In the genomic region with DNA sequence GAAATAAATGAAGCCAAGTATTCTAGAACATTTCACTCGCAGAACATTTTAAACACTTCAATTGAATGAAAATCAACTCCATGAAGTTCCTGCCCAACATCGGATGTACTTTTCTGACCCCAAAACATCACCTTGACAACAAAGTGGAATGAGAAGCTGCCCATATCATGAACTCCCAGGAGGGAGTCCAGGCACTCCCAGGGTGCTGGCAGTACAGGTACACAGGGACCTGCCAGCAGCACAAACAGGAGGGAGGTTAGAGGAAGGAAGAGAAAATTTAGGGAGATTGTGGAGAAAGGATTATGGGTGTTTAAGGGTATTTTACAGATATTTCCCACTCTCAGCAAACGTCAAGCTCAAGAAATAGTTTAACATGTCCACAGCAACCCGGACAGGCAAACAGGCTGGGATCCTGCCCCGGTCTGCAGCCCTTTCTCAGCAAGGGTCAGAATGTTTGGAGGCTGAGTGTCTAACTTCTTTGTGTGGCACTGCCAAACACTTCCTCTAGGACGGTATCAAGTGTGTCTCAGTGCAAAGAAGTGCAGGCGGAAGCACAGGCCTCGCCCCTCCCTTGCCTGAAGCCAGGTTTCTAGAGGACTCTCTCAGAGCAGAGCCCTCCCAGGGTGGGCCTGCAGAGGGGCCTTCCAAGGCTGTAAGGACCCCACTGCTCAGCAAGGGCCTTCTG, we compare ENCODE assay signal across 15 cellular contexts.
DNase-seq lines count a peak whose midpoint lies in the region; ATAC-seq and TF ChIP-seq lines count a peak whose summit lies in the region.
"Had no signal": no experiment of that assay in that cellular context is flagged by ENCODE, and none has a peak within 500 bp of the region (broad histone marks: within the 10 kb centered on the region; RNA-seq: fewer than 3 reads in every experiment).

No MANE protein-coding gene starts in this region.

- no peak for TF ChIP-seq CTCF in left lung (IDR thresholded peaks at IDR 0.05)

- H3K4me1 Mint-ChIP-seq in CD4-positive, alpha-beta memory T cell = peaks cover 2 to 7% (median 7%) of the 10 kb centered on the region in 4 donors
- H3K4me1 Mint-ChIP-seq in T-helper 17 cell = peaks cover 19% of the 10 kb centered on the region

- H2AFZ ChIP-seq in trophoblast cell (ENCODE audit: insufficient read depth, low read length, poor library complexity) = no peak overlapping the region
- H2AFZ ChIP-seq: GM23248 had no signal

- no peaks in the 10 kb centered on the region for H3K9me3 Mint-ChIP-seq in CD4-positive, alpha-beta memory T cell

- CTCF ChIA-PET in CD4-positive, alpha-beta memory T cell (lab: Charles Lee; ENCODE audit: partially characterized antibody) = interaction anchor here (2.3 to 13.4 kb wide), 2 partner anchors 8 to 15 kb away, joined by 11 to 182 read pairs; no protein-coding TSS in a partner anchor

- peak overlapping the region in 4 of 7 donors; percentile 28 to 76 (median 60) for H3K27ac Mint-ChIP-seq in CD4-positive, alpha-beta memory T cell
- peak overlapping the region; percentile 87 for H3K27ac Mint-ChIP-seq in T-helper 17 cell

- H3K79me2 ChIP-seq in trophoblast cell (ENCODE audit: control insufficient read depth, insufficient read depth, low read length, poor library complexity) = peaks cover 2% of the 10 kb centered on the region

- no peak overlapping the region for H2AK5ac ChIP-seq in trophoblast cell (ENCODE audit: low read length)

- no peak overlapping the region for H3K4me2 ChIP-seq in trophoblast cell (ENCODE audit: low read length)

- peak overlapping the region; percentile 43 for H4K8ac ChIP-seq in trophoblast cell (ENCODE audit: low read depth, low read length)

- no peaks in the 10 kb centered on the region for H3K9me3 ChIP-seq in CD4-positive, alpha-beta memory T cell (ENCODE audit: control insufficient read depth in 1 of 2, low read length in 2 of 2)
- no peaks in the 10 kb centered on the region for H3K9me3 ChIP-seq in T-helper 17 cell (ENCODE audit: control insufficient read depth, low read length, poor library complexity, severe bottlenecking)
- H3K9me3 ChIP-seq in left lung = no peaks in the 10 kb centered on the region
- no peaks in the 10 kb centered on the region for H3K9me3 ChIP-seq in trophoblast cell (ENCODE audit: insufficient read depth, low read depth, low read length)

- intact Hi-C loops in CD4-positive, alpha-beta memory T cell (cut with micrococcal nuclease) = no loop called here
- intact Hi-C loops in left lung (cut with DNase I) = no loop called here

- no peak overlapping the region for H3K4me3 ChIP-seq in CD4-positive, alpha-beta memory T cell (ENCODE audit: low read length in 2 of 2)
- H3K4me3 ChIP-seq in left lung = no peak overlapping the region
- H3K4me3 ChIP-seq in trophoblast cell (ENCODE audit: low read depth, low read length) = no peak overlapping the region
- H3K4me3 ChIP-seq in H7 (ENCODE audit: insufficient read depth, low read depth, low read length) = no peak overlapping the region
- H3K4me3 ChIP-seq: GM23248 had no signal

- H3K9ac ChIP-seq in trophoblast cell (ENCODE audit: low read length) = no peak overlapping the region
- H3K9ac ChIP-seq: GM23248 had no signal

- H4K91ac ChIP-seq in trophoblast cell (ENCODE audit: low read depth, low read length) = no peak overlapping the region

- H3K4me3 Mint-ChIP-seq in CD4-positive, alpha-beta memory T cell = no peak overlapping the region
- H3K4me3 Mint-ChIP-seq in T-helper 17 cell = peak overlapping the region; percentile 36

- WGBS in trophoblast cell (ENCODE audit: extremely low coverage, insufficient coverage, insufficient read length) = no CpG with 5 or more reads among the region's 8 CpGs

- H3K23ac ChIP-seq in trophoblast cell (ENCODE audit: low read length) = no peak overlapping the region

- no peak for DNase-seq in CD4-positive, alpha-beta memory T cell
- DNase-seq in T-helper 17 cell (no peak), left lung (no peak), trophoblast cell (no peak), DMS53 treated with DMSO at 0.1 percent for 48 hours (lab: John Stamatoyannopoulos, UW; ENCODE audit: unreplicated experiment) (no peak), H7 (no peak)
- DNase-seq: DMS53, GDM1, GM23248, KBM-7, NCI-H146, NCI-H446 treated with DMSO at 0.1 percent for 48 hours, NCI-H748 treated with DMSO at 0.1 percent for 48 hours, PC-3 had no signal

- H3K27me3 ChIP-seq in CD4-positive, alpha-beta memory T cell (ENCODE audit: insufficient read depth, low read length) = no peaks in the 10 kb centered on the region
- no peaks in the 10 kb centered on the region for H3K27me3 ChIP-seq in left lung
- H3K27me3 ChIP-seq in trophoblast cell (ENCODE audit: insufficient read depth, low read length) = no peaks in the 10 kb centered on the region
- H3K27me3 ChIP-seq in H7 (ENCODE audit: control insufficient read depth, insufficient read depth, low read length) = no peaks in the 10 kb centered on the region

- peaks cover 3% of the 10 kb centered on the region for H3K79me1 ChIP-seq in trophoblast cell (ENCODE audit: low read length)

- H4K12ac ChIP-seq in trophoblast cell (ENCODE audit: low read depth, low read length) = no peak overlapping the region

- H3K4ac ChIP-seq in trophoblast cell (ENCODE audit: low read depth, low read length) = no peak overlapping the region

- no peaks in the 10 kb centered on the region for H3K4me1 ChIP-seq in CD4-positive, alpha-beta memory T cell (ENCODE audit: insufficient read depth, low read length)
- peaks cover 5 to 7% of the 10 kb centered on the region in 2 donors for H3K4me1 ChIP-seq in left lung
- H3K4me1 ChIP-seq in trophoblast cell (ENCODE audit: control insufficient read depth in 1 of 2, insufficient read depth in 2 of 2, low read length in 2 of 2) = peaks cover 14 to 20% of the 10 kb centered on the region in 2 experiments

- ATAC-seq in T-helper 17 cell (no peak), left lung (peak; percentile 91), GM21423 (IDR thresholded peaks at IDR 0.05; ENCODE audit: unreplicated experiment) (no peak)
- ATAC-seq: PC-3 had no signal

- H3K27ac ChIP-seq in CD4-positive, alpha-beta memory T cell (ENCODE audit: low read depth, low read length) = no peak overlapping the region
- peak overlapping the region in 1 of 2 donors; percentile 21 for H3K27ac ChIP-seq in left lung
- H3K27ac ChIP-seq in trophoblast cell (ENCODE audit: low read depth, low read length) = no peak overlapping the region
- H3K27ac ChIP-seq: GM23248 had no signal

- no peak overlapping the region for H3K14ac ChIP-seq in trophoblast cell (ENCODE audit: low read length)

- peak overlapping the region; percentile 41 for H3K18ac ChIP-seq in trophoblast cell (ENCODE audit: low read length)

- peaks cover 65 to 76% of the 10 kb centered on the region in 2 donors for H3K36me3 Mint-ChIP-seq in CD4-positive, alpha-beta memory T cell
- peaks cover 12% of the 10 kb centered on the region for H3K36me3 Mint-ChIP-seq in T-helper 17 cell (ENCODE audit: low read depth)

- H3K27me3 Mint-ChIP-seq in CD4-positive, alpha-beta memory T cell = no peaks in the 10 kb centered on the region
- no peaks in the 10 kb centered on the region for H3K27me3 Mint-ChIP-seq in T-helper 17 cell

- peak overlapping the region; percentile 10 for H2BK12ac ChIP-seq in trophoblast cell (ENCODE audit: low read length)

- H3K36me3 ChIP-seq in CD4-positive, alpha-beta memory T cell (ENCODE audit: insufficient read depth, low read length) = peaks cover 18% of the 10 kb centered on the region
- H3K36me3 ChIP-seq in left lung = peaks cover 0 to 78% of the 10 kb centered on the region in 2 donors
- H3K36me3 ChIP-seq in trophoblast cell (ENCODE audit: control insufficient read depth in 1 of 2, insufficient read depth in 2 of 2, low read length in 2 of 2) = peaks cover 12 to 25% of the 10 kb centered on the region in 2 experiments
- no peaks in the 10 kb centered on the region for H3K36me3 ChIP-seq in H7 (replicated peaks; ENCODE audit: control insufficient read depth, insufficient read depth, low read length)

- peak overlapping the region; percentile 26 for H2BK5ac ChIP-seq in trophoblast cell (ENCODE audit: low read depth, low read length, poor library complexity)

- no peak overlapping the region for H2BK120ac ChIP-seq in trophoblast cell (ENCODE audit: insufficient read depth, low read length, poor library complexity)

- POLR2A ChIA-PET in CD4-positive, alpha-beta memory T cell (lab: Charles Lee; ENCODE audit: partially characterized antibody) = no interaction called here
